In the genomic region with DNA sequence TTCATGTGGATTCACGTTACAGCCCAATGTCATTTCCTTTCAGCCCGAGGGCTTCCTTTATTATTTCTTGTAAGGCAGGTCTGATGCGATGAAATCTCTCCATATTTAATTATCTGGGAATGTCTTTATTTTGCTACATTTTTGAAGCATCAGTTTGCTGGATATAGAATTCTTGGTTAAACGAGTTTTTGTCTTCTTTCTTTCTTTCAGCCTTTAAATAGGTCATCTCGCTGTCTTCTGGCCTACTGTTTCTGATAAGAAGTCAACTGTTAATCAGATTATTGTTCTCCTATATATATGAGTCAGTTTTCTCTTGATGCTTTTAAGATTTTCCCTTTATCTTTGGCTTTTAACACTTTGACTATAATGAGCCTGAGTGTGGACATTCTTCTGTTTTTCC, we compare ENCODE assay signal across 11 cellular contexts.
"Had no signal": no experiment of that assay in that cellular context is flagged by ENCODE, and none has a peak within 500 bp of the region (broad histone marks: within the 10 kb centered on the region; RNA-seq: fewer than 3 reads in every experiment).

No MANE protein-coding gene starts in this region.

- H2AFZ ChIP-seq: GM23248, GM23338 had no signal

- ATAC-seq: GM23338, HCT116 had no signal

- H3K9ac ChIP-seq: GM23248 had no signal

- H3K9me3 ChIP-seq: HAP-1 had no signal

- H3K4me2 ChIP-seq: GM23338 had no signal

- H3K4me1 ChIP-seq: HAP-1 had no signal

- H3K27ac ChIP-seq: GM23248 had no signal

- FAIRE-seq: H1, H54 had no signal

- H3K4me3 ChIP-seq: GM23248, GM23338, HAP-1 had no signal

- DNase-seq: GM23248, GOT3, H7, H9, HCEC 1CT, HFFc6 had no signal

- H3K36me3 ChIP-seq: HAP-1 had no signal
